8 cellular contexts compared by ENCODE assay signal in the genomic region with DNA sequence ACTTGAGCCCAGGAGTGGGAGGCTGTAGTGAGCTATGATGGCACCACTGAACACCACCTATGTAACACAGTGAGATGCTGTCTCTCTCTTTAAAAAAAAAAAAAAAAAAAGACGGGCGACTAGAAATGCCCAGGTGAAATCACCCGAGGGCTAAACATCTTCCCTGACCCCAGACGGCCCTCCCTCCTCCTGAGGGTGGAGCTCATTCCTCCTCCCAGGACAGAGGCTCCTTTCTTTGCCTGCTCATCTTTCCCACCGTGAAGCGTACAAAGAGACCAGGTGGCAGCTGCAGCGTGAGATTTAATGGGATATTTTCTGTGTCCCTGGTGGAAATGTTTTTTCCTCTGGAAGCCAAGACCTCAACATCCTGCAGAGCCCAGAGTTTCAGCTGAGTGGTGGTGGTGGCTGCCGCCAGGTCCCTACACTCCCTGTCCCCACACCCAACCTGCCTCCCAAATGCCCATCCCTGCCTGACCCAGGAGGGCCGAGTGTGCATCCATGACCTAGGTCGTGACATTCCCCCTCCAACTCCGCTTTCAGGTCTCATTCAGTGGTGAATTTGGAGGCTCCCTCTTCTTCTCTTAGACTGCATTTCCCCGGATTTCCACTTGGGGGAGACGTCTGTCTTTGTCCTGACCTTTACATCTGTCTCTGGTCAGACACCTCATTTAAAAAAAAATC. TPM values are rescaled to one million over a fixed set of nuclear protein-coding genes. Genes with fewer than 3 reads are reported as not detected.
DNase-seq lines count a peak whose midpoint lies in the region; ATAC-seq, FAIRE-seq and TF ChIP-seq lines count a peak whose summit lies in the region.

No MANE protein-coding gene starts in this region.

- no peak overlapping the region for H2AFZ ChIP-seq in osteoblast (ENCODE audit: low read length)

- no peak overlapping the region for H3K4me3 Mint-ChIP-seq in CD14-positive monocyte
- no peak overlapping the region for H3K4me3 Mint-ChIP-seq in activated CD4-positive, alpha-beta memory T cell treated with anti-CD3 and anti-CD28 coated beads for 36 hours

- no peaks in the 10 kb centered on the region for H4K20me1 ChIP-seq in osteoblast (ENCODE audit: insufficient read depth, low read length)

- CTCF ChIA-PET in activated CD4-positive, alpha-beta memory T cell treated with anti-CD3 and anti-CD28 coated beads for 36 hours (lab: Charles Lee): interaction anchor here (0.6 to 3.9 kb wide), 11 partner anchors 8 to 937 kb away, joined by 3 to 37 read pairs (median 3); no protein-coding TSS in a partner anchor

- POLR2A ChIA-PET in activated CD4-positive, alpha-beta memory T cell treated with anti-CD3 and anti-CD28 coated beads for 36 hours (lab: Charles Lee): interaction anchor here (0.8 kb wide), 1 partner anchor 8 kb away, joined by 4 read pairs; no protein-coding TSS in a partner anchor

- H3K36me3 Mint-ChIP-seq in CD14-positive monocyte: no peaks in the 10 kb centered on the region
- H3K36me3 Mint-ChIP-seq in activated CD4-positive, alpha-beta memory T cell treated with anti-CD3 and anti-CD28 coated beads for 36 hours: no peaks in the 10 kb centered on the region

- no peaks in the 10 kb centered on the region for H3K36me3 ChIP-seq in osteoblast (ENCODE audit: insufficient read depth, low read length)

- intact Hi-C loops in CD14-positive monocyte (cut with micrococcal nuclease): no loop called here
- intact Hi-C loops in activated CD4-positive, alpha-beta memory T cell treated with anti-CD3 and anti-CD28 coated beads for 36 hours (cut with micrococcal nuclease): loop anchor here (2.0 kb wide), 1 partner anchor 484 kb away; no protein-coding TSS in a partner anchor

- peak; percentile 88 for FAIRE-seq in GM19239 (lab: Jason Lieb, UNC)

- H3K9me3 Mint-ChIP-seq in CD14-positive monocyte: no peaks in the 10 kb centered on the region
- H3K9me3 Mint-ChIP-seq in activated CD4-positive, alpha-beta memory T cell treated with anti-CD3 and anti-CD28 coated beads for 36 hours: no peaks in the 10 kb centered on the region

- ATAC-seq in HG02678 (IDR thresholded peaks at IDR 0.05; ENCODE audit: unreplicated experiment) (no peak), GM19467 (IDR thresholded peaks at IDR 0.05; ENCODE audit: unreplicated experiment) (no peak)

- no peaks in the 10 kb centered on the region for H3K9me3 ChIP-seq in osteoblast (ENCODE audit: low read depth, low read length)

- H3K27ac ChIP-seq in osteoblast (ENCODE audit: low read depth, low read length): no peak overlapping the region

- no peaks in the 10 kb centered on the region for H3K27me3 ChIP-seq in osteoblast (ENCODE audit: insufficient read depth, low read length)

- no peaks in the 10 kb centered on the region for H3K4me1 ChIP-seq in osteoblast (ENCODE audit: insufficient read depth, low read length)

- H3K27me3 Mint-ChIP-seq in CD14-positive monocyte (ENCODE audit: low read depth in 3 of 3): peaks cover 2 to 12% (median 6%) of the 10 kb centered on the region in 3 donors
- H3K27me3 Mint-ChIP-seq in activated CD4-positive, alpha-beta memory T cell treated with anti-CD3 and anti-CD28 coated beads for 36 hours: peaks cover 7% of the 10 kb centered on the region

- no peaks in the 10 kb centered on the region for H3K79me2 ChIP-seq in osteoblast (ENCODE audit: insufficient read depth, low read length)

- H3K4me1 Mint-ChIP-seq in CD14-positive monocyte: no peaks in the 10 kb centered on the region
- H3K4me1 Mint-ChIP-seq in activated CD4-positive, alpha-beta memory T cell treated with anti-CD3 and anti-CD28 coated beads for 36 hours (ENCODE audit: low read depth): peaks cover 2% of the 10 kb centered on the region

- DNase-seq in CD14-positive monocyte (ENCODE audit: low spot score) (no peak), GM19239 (ENCODE audit: insufficient read length, low spot score) (peak; percentile 48), NCI-H2196 (lab: John Stamatoyannopoulos, UW; ENCODE audit: unreplicated experiment) (peak; percentile 79), fibroblast of peridontal ligament (ENCODE audit: extremely low read depth) (peak; percentile 57), osteoblast (ENCODE audit: insufficient read length, low spot score, missing footprints) (no peak)
- DNase-seq in activated CD4-positive, alpha-beta memory T cell treated with anti-CD3 and anti-CD28 coated beads for 36 hours: peak; percentile 48

- H3K4me2 ChIP-seq in osteoblast (ENCODE audit: insufficient read depth, low read length): no peak overlapping the region

- no peak overlapping the region for H3K27ac Mint-ChIP-seq in CD14-positive monocyte
- H3K27ac Mint-ChIP-seq in activated CD4-positive, alpha-beta memory T cell treated with anti-CD3 and anti-CD28 coated beads for 36 hours: no peak overlapping the region

- no peak overlapping the region for H3K4me3 ChIP-seq in osteoblast (ENCODE audit: insufficient read depth, low read length)

- TF ChIP-seq CTCF in CD14-positive monocyte (IDR thresholded peaks at IDR 0.05) (peak; percentile 81), osteoblast (IDR thresholded peaks at IDR 0.05; ENCODE audit: extremely low read depth, low read depth, low read length) (peak; percentile 82)

RNA-seq across cellular contexts. Expression of gene GPRC5B, which starts 14.4 kb away (rescaled TPM):
- polyA plus RNA-seq in CD14-positive monocyte: under 1 TPM in 1 of 2 donors, not detected in 1; 0.06 TPM
- total RNA-seq in activated CD4-positive, alpha-beta memory T cell treated with anti-CD3 and anti-CD28 coated beads for 36 hours: not detected
- 1.2 and 2.5 TPM in 2 replicates for total RNA-seq in osteoblast

Comparison
In these comparisons a context has a peak if more than half of its experiments do, and no peak if none do; other contexts are left out.
1. DNase-seq: peak in GM19239 (single experiment), NCI-H2196 (single experiment), activated CD4-positive, alpha-beta memory T cell treated with anti-CD3 and anti-CD28 coated beads for 36 hours (single experiment) and fibroblast of peridontal ligament (single experiment); none in CD14-positive monocyte (single experiment) and osteoblast (single experiment).